In the genomic region with DNA sequence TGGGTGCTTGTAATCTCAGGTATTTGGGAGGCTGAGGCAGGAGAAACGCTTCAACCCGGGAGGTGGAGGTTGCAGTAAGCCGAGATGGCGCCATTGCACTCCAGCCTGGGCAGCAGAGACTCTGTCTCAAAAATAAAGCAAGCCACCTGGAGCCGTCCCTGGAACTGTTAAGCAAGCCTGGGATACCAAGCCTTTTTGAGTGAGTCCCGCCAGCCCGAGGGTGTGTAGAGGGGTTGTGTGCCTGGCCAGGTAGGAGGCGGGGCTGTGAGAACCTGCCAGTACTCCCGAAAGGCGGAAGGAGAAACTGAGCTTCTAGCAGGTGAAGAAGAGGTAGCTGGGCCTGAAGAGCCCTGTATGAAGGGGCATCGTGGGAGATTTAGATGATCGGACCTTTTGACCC, we compare ENCODE assay signal across 12 cellular contexts. TPM values are rescaled to one million over a fixed set of nuclear protein-coding genes. Genes with fewer than 3 reads are reported as not detected.
DNase-seq lines count a peak whose midpoint lies in the region; ATAC-seq and TF ChIP-seq lines count a peak whose summit lies in the region.
"Had no signal": no experiment of that assay in that cellular context is flagged by ENCODE, and none has a peak within 500 bp of the region (broad histone marks: within the 10 kb centered on the region; RNA-seq: fewer than 3 reads in every experiment).

No MANE protein-coding gene starts in this region.

- no peaks in the 10 kb centered on the region for H3K36me3 Mint-ChIP-seq in osteocyte (ENCODE audit: unreplicated experiment)

- no peak for DNase-seq in left ventricle myocardium inferior
- no peak for DNase-seq in Right ventricle myocardium inferior (ENCODE audit: missing footprints)
- DNase-seq in osteocyte (ENCODE audit: extremely low spot score, unreplicated experiment), result no peak
- no peak for DNase-seq in vagina (ENCODE audit: extremely low spot score in 2 of 2)
- DNase-seq in Karpas-422, result no peak
- no peak for DNase-seq in NCI-H524 (lab: John Stamatoyannopoulos, UW)
- DNase-seq: activated CD4-positive, alpha-beta T cell treated with anti-CD3 and anti-CD28 coated beads, Interleukin-2, amount 50 U/mL, for 1 hour; activated gamma-delta T cell treated with Interleukin-2 at 50 U/mL for 16 hours; mucosa of descending colon; NCI-H69 had no signal

- H3K27ac ChIP-seq in left ventricle myocardium inferior (replicated peaks), result peak overlapping the region; percentile 100
- H3K27ac ChIP-seq in vagina, result peak overlapping the region; percentile 93
- no peak overlapping the region for H3K27ac ChIP-seq in Karpas-422 (ENCODE audit: low read length)

- peak overlapping the region; percentile 95 for H3K27ac Mint-ChIP-seq in osteocyte (ENCODE audit: unreplicated experiment)

- H4K20me1 ChIP-seq in Karpas-422 (ENCODE audit: insufficient read depth, low read depth, low read length), result no peaks in the 10 kb centered on the region

- H3K4me3 ChIP-seq in left ventricle myocardium inferior (peak overlapping the region; percentile 100), vagina (no peak overlapping the region), Karpas-422 (ENCODE audit: low read length) (no peak overlapping the region)
- H3K4me3 ChIP-seq: mucosa of descending colon had no signal

- H3K27me3 Mint-ChIP-seq in osteocyte (ENCODE audit: unreplicated experiment), result no peaks in the 10 kb centered on the region

- no peak overlapping the region for H3K4me3 Mint-ChIP-seq in osteocyte (ENCODE audit: unreplicated experiment)

- no peak overlapping the region for H3K4me2 ChIP-seq in Karpas-422 (ENCODE audit: low read depth, low read length, poor library complexity, severe bottlenecking)

- H3K9me2 ChIP-seq in Karpas-422 (replicated peaks; ENCODE audit: insufficient read depth, low read length), result no peaks in the 10 kb centered on the region

- peaks cover 89% of the 10 kb centered on the region for H3K4me1 ChIP-seq in left ventricle myocardium inferior
- peaks cover 83% of the 10 kb centered on the region for H3K4me1 ChIP-seq in vagina
- peaks cover 25% of the 10 kb centered on the region for H3K4me1 ChIP-seq in Karpas-422 (ENCODE audit: low read length)

- TF ChIP-seq CTCF in left ventricle myocardium inferior (IDR thresholded peaks at IDR 0.05; ENCODE audit: borderline replicate concordance) (no peak), osteocyte (IDR thresholded peaks at IDR 0.05) (no peak), vagina (IDR thresholded peaks at IDR 0.05) (no peak)

- no peak overlapping the region for H3K9ac ChIP-seq in Karpas-422 (ENCODE audit: low read length)

- H3K36me3 ChIP-seq in left ventricle myocardium inferior (peaks cover under 1% of the 10 kb centered on the region), vagina (no peaks in the 10 kb centered on the region), Karpas-422 (ENCODE audit: insufficient read depth, low read length) (peaks cover 2% of the 10 kb centered on the region; the same call in 1 of the 2 replicates)

- no peaks in the 10 kb centered on the region for H3K9me3 Mint-ChIP-seq in osteocyte (ENCODE audit: unreplicated experiment)

- H3K27me3 ChIP-seq in left ventricle myocardium inferior (ENCODE audit: low read depth), result no peaks in the 10 kb centered on the region
- no peaks in the 10 kb centered on the region for H3K27me3 ChIP-seq in vagina
- no peaks in the 10 kb centered on the region for H3K27me3 ChIP-seq in Karpas-422 (ENCODE audit: low read length)

- H3K79me2 ChIP-seq in Karpas-422 (ENCODE audit: low read length), result peaks cover 48% of the 10 kb centered on the region

- H3K4me1 Mint-ChIP-seq in osteocyte (ENCODE audit: unreplicated experiment), result peaks cover 83% of the 10 kb centered on the region

- ATAC-seq in Right ventricle myocardium inferior (no peak), esophagus mucosa (peak; percentile 27), GM19463 (IDR thresholded peaks at IDR 0.05; ENCODE audit: unreplicated experiment) (no peak)
- ATAC-seq: mucosa of descending colon had no signal

- intact Hi-C loops in left ventricle myocardium inferior (cut with micrococcal nuclease) (no loop called here), Right ventricle myocardium inferior (cut with DNase I) (loop anchor here (5.0 kb wide), 1 partner anchor 62 kb away; the partner anchor contains the start of gene NOL12), vagina (cut with DNase I) (loop anchor here (5.0 kb wide), 1 partner anchor 67 kb away; no protein-coding TSS in a partner anchor)

- no peak overlapping the region for H2AFZ ChIP-seq in Karpas-422 (ENCODE audit: low read length)

- TF ChIP-seq POLR2A in vagina (IDR thresholded peaks at IDR 0.05), result no peak

- H3K9me3 ChIP-seq in left ventricle myocardium inferior (replicated peaks) (no peaks in the 10 kb centered on the region), vagina (no peaks in the 10 kb centered on the region), Karpas-422 (ENCODE audit: low read length) (no peaks in the 10 kb centered on the region)
- H3K9me3 ChIP-seq: mucosa of descending colon had no signal

RNA-seq across cellular contexts. Expression of gene TRIOBP, which starts 52.4 kb away (rescaled TPM):
- total RNA-seq in left ventricle myocardium inferior (86.5 TPM), Right ventricle myocardium inferior (90.1 TPM), esophagus mucosa (68.3 TPM), osteocyte (103 and 105 TPM in 2 replicates), vagina (108 TPM)
- total RNA-seq in Karpas-422 (2014; rRNA removed; shearing (Covaris generic); ENCODE audit: low replicate concordance), result 14.6 and 45.6 TPM in 2 replicates

RNA-seq across cellular contexts. Expression of gene GCAT, which starts 58.5 kb away (rescaled TPM):
- total RNA-seq in left ventricle myocardium inferior (42.7 TPM), Right ventricle myocardium inferior (44.1 TPM), esophagus mucosa (21.7 TPM), osteocyte (33.4 and 38.0 TPM in 2 replicates), vagina (7.6 TPM)
- 36.6 and 87.8 TPM in 2 replicates for total RNA-seq in Karpas-422 (2014; rRNA removed; shearing (Covaris generic); ENCODE audit: low replicate concordance)
